Comparison of ENCODE assay signal across 11 cellular contexts in genomic region chr12:82870825-82871377, GRCh38.
A peak's percentile ranks its signal among the peaks of the same experiment; 100 is the strongest.
DNase-seq lines count a peak whose midpoint lies in the region; ATAC-seq and TF ChIP-seq lines count a peak whose summit lies in the region.
"Had no signal": no experiment of that assay in that cellular context is flagged by ENCODE, and none has a peak within 500 bp of the region (broad histone marks: within the 10 kb centered on the region; RNA-seq: fewer than 3 reads in every experiment).

No MANE protein-coding gene starts in this region.

- H3K36me3 Mint-ChIP-seq in glutamatergic neuron (ENCODE audit: unreplicated experiment) = no peaks in the 10 kb centered on the region
- H3K36me3 Mint-ChIP-seq in osteocyte (ENCODE audit: unreplicated experiment) = peaks cover 3% of the 10 kb centered on the region
- H3K36me3 Mint-ChIP-seq: activated naive CD4-positive, alpha-beta T cell treated with anti-CD3 and anti-CD28 coated beads, Interleukin-2, amount 50 U/mL, for 24 hours had no signal

- H3K4me1 Mint-ChIP-seq in glutamatergic neuron (ENCODE audit: low read depth, unreplicated experiment) (peaks cover 70% of the 10 kb centered on the region), osteocyte (ENCODE audit: unreplicated experiment) (peaks cover 13% of the 10 kb centered on the region)
- H3K4me1 Mint-ChIP-seq: activated naive CD4-positive, alpha-beta T cell treated with anti-CD3 and anti-CD28 coated beads, Interleukin-2, amount 50 U/mL, for 24 hours had no signal

- no peak overlapping the region for H3K4me3 Mint-ChIP-seq in glutamatergic neuron (ENCODE audit: unreplicated experiment)
- no peak overlapping the region for H3K4me3 Mint-ChIP-seq in osteocyte (ENCODE audit: unreplicated experiment)
- H3K4me3 Mint-ChIP-seq: activated naive CD4-positive, alpha-beta T cell treated with anti-CD3 and anti-CD28 coated beads, Interleukin-2, amount 50 U/mL, for 24 hours had no signal

- peak; percentile 72 for ATAC-seq in GM18520 (IDR thresholded peaks at IDR 0.05; ENCODE audit: unreplicated experiment)
- peak; percentile 81 for ATAC-seq in GM21390 (IDR thresholded peaks at IDR 0.05; ENCODE audit: unreplicated experiment)
- peak; percentile 68 for ATAC-seq in HG03095 (IDR thresholded peaks at IDR 0.05; ENCODE audit: unreplicated experiment)
- ATAC-seq: stimulated activated naive CD8-positive, alpha-beta T cell treated with anti-CD3 and anti-CD28 coated beads, Interleukin-15, Interleukin-2, amounts not matched to agents 100 U/mL and 50 U/mL, for 24 hours had no signal

- H3K27ac Mint-ChIP-seq in glutamatergic neuron (ENCODE audit: unreplicated experiment) (peak overlapping the region; percentile 39), osteocyte (ENCODE audit: unreplicated experiment) (no peak overlapping the region)
- H3K27ac Mint-ChIP-seq: activated naive CD4-positive, alpha-beta T cell treated with anti-CD3 and anti-CD28 coated beads, Interleukin-2, amount 50 U/mL, for 24 hours had no signal

- H3K9me3 Mint-ChIP-seq in glutamatergic neuron (ENCODE audit: unreplicated experiment) (peaks cover 3% of the 10 kb centered on the region), osteocyte (ENCODE audit: unreplicated experiment) (no peaks in the 10 kb centered on the region)
- H3K9me3 Mint-ChIP-seq: activated naive CD4-positive, alpha-beta T cell treated with anti-CD3 and anti-CD28 coated beads, Interleukin-2, amount 50 U/mL, for 24 hours had no signal

- no peak for TF ChIP-seq CTCF in glutamatergic neuron (IDR thresholded peaks at IDR 0.05; ENCODE audit: partially characterized antibody, unreplicated experiment)
- TF ChIP-seq CTCF in osteocyte (IDR thresholded peaks at IDR 0.05) = no peak

- H3K27me3 Mint-ChIP-seq in glutamatergic neuron (ENCODE audit: unreplicated experiment) (no peaks in the 10 kb centered on the region), osteocyte (ENCODE audit: unreplicated experiment) (no peaks in the 10 kb centered on the region)
- H3K27me3 Mint-ChIP-seq: activated naive CD4-positive, alpha-beta T cell treated with anti-CD3 and anti-CD28 coated beads, Interleukin-2, amount 50 U/mL, for 24 hours had no signal

- DNase-seq in glutamatergic neuron (no peak), NCI-H1436 treated with DMSO at 0.1 percent for 48 hours (lab: John Stamatoyannopoulos, UW) (no peak), osteocyte (ENCODE audit: extremely low spot score, unreplicated experiment) (no peak)
- no peak for DNase-seq in NK-92 treated with Interleukin-12 subunit alpha and Interleukin-12 subunit beta, amount 100 ng/mL, for 24 hours (lab: John Stamatoyannopoulos, UW)
- DNase-seq in activated CD4-positive, CD25-positive, alpha-beta regulatory T cell treated with anti-CD3 and anti-CD28 coated beads, Interleukin-2, amount 50 U/mL, for 72 hours = no peak
- DNase-seq: stimulated activated CD4-positive, alpha-beta T cell treated with anti-CD3 and anti-CD28 coated beads, Interleukin-4, amount 100 ng/mL, for 24 hours; stimulated activated naive CD8-positive, alpha-beta T cell treated with anti-CD3 and anti-CD28 coated beads, Interleukin-15, Interleukin-2, amounts not matched to agents 100 U/mL and 50 U/mL, for 24 hours had no signal
